ENCODE assay signal across 9 cellular contexts in genomic region chr18:59904051-59904601, GRCh38. TPM values are rescaled to one million over a fixed set of nuclear protein-coding genes. Genes with fewer than 3 reads are reported as not detected.
DNase-seq lines count a peak whose midpoint lies in the region; ATAC-seq, FAIRE-seq and TF ChIP-seq lines count a peak whose summit lies in the region.
"Had no signal": no experiment of that assay in that cellular context is flagged by ENCODE, and none has a peak within 500 bp of the region (broad histone marks: within the 10 kb centered on the region; RNA-seq: fewer than 3 reads in every experiment).

No MANE protein-coding gene starts in this region.

- H3K4me2 ChIP-seq in KMS-11 = 0 out of 2 replicates have a peak overlapping the region, but pooled peaks have one; percentile 95

- peaks cover 68% of the 10 kb centered on the region for H3K4me1 Mint-ChIP-seq in activated CD4-positive, alpha-beta T cell treated with anti-CD3 and anti-CD28 coated beads for 36 hours
- peaks cover 72% of the 10 kb centered on the region for H3K4me1 Mint-ChIP-seq in activated naive CD8-positive, alpha-beta T cell treated with anti-CD3 and anti-CD28 coated beads, Interleukin-2, amount 50 U/mL, for 24 hours

- POLR2A ChIA-PET in activated CD4-positive, alpha-beta T cell treated with anti-CD3 and anti-CD28 coated beads for 36 hours (lab: Charles Lee) = interaction anchor here (0.6 to 1.4 kb wide), 6 partner anchors 9 to 57 kb away, joined by 3 to 10 read pairs (median 4); no protein-coding TSS in a partner anchor

- H3K9me3 Mint-ChIP-seq in activated CD4-positive, alpha-beta T cell treated with anti-CD3 and anti-CD28 coated beads for 36 hours (ENCODE audit: low read depth) = no peaks in the 10 kb centered on the region
- no peaks in the 10 kb centered on the region for H3K9me3 Mint-ChIP-seq in activated naive CD8-positive, alpha-beta T cell treated with anti-CD3 and anti-CD28 coated beads, Interleukin-2, amount 50 U/mL, for 24 hours

- no peak overlapping the region for H3K4me3 ChIP-seq in KMS-11 (IDR thresholded peaks at IDR 0.05; ENCODE audit: insufficient read depth, low read depth, low read length)
- H3K4me3 ChIP-seq in pancreas = no peak overlapping the region

- intact Hi-C loops in activated CD4-positive, alpha-beta T cell treated with anti-CD3 and anti-CD28 coated beads for 36 hours (cut with DNase I, micrococcal nuclease) = loop anchor here (5.0 to 10.0 kb wide), 2 partner anchors 767 to 1229 kb away; partner anchors contain the start of genes MALT1 (in 1 of the 2) and SEC11C (in 1 of the 2)
- intact Hi-C loops in pancreas (cut with DNase I) = no loop called here

- no peak overlapping the region for H2AFZ ChIP-seq in KMS-11 (ENCODE audit: low read depth)

- peaks cover 4% of the 10 kb centered on the region; the same call in 1 of the 2 replicates for H4K20me1 ChIP-seq in KMS-11 (ENCODE audit: insufficient read depth)

- TF ChIP-seq CTCF in KMS-11 (conservative IDR thresholded peaks at IDR 0.05; ENCODE audit: low read depth, low read length) (no peak), pancreas (IDR thresholded peaks at IDR 0.05) (no peak)

- H3K27me3 Mint-ChIP-seq in activated CD4-positive, alpha-beta T cell treated with anti-CD3 and anti-CD28 coated beads for 36 hours = no peaks in the 10 kb centered on the region
- no peaks in the 10 kb centered on the region for H3K27me3 Mint-ChIP-seq in activated naive CD8-positive, alpha-beta T cell treated with anti-CD3 and anti-CD28 coated beads, Interleukin-2, amount 50 U/mL, for 24 hours

- 67 to 70% methylated on average over 1 of the region's 1 CpG for WGBS in pancreas, 2 donors

- no peak for DNase-seq in activated CD4-positive, alpha-beta T cell treated with anti-CD3 and anti-CD28 coated beads for 36 hours
- DNase-seq in activated CD4-positive, alpha-beta T cell treated with anti-CD3 and anti-CD28 coated beads for 1 hour = no peak
- no peak for DNase-seq in activated naive CD8-positive, alpha-beta T cell treated with anti-CD3 and anti-CD28 coated beads, Interleukin-2, amount 50 U/mL, for 24 hours
- no peak for DNase-seq in pancreas
- DNase-seq in stimulated activated CD4-positive, alpha-beta T cell treated with anti-CD3 and anti-CD28 coated beads, Interleukin-12 subunit alpha, Interleukin-12 subunit beta, amount 100 ng/mL, for 4 hours = no peak
- DNase-seq in DMS53 (lab: John Stamatoyannopoulos, UW) = no peak
- DNase-seq: NCI-H187 had no signal

- peaks cover 30% of the 10 kb centered on the region for H3K79me2 ChIP-seq in KMS-11 (ENCODE audit: insufficient read depth, low read depth)

- H3K36me3 ChIP-seq in KMS-11 (ENCODE audit: insufficient read depth) (peaks cover 3% of the 10 kb centered on the region; the same call in 1 of the 2 replicates), pancreas (no peaks in the 10 kb centered on the region)

- H3K9me3 ChIP-seq in pancreas = no peaks in the 10 kb centered on the region

- peaks cover 46% of the 10 kb centered on the region for H3K36me3 Mint-ChIP-seq in activated CD4-positive, alpha-beta T cell treated with anti-CD3 and anti-CD28 coated beads for 36 hours (ENCODE audit: low read depth)
- H3K36me3 Mint-ChIP-seq in activated naive CD8-positive, alpha-beta T cell treated with anti-CD3 and anti-CD28 coated beads, Interleukin-2, amount 50 U/mL, for 24 hours (ENCODE audit: low read depth) = peaks cover 45% of the 10 kb centered on the region

- H3K27ac ChIP-seq in KMS-11 (no peak overlapping the region), pancreas (no peak overlapping the region)

- peak overlapping the region; percentile 92 for H3K27ac Mint-ChIP-seq in activated CD4-positive, alpha-beta T cell treated with anti-CD3 and anti-CD28 coated beads for 36 hours
- H3K27ac Mint-ChIP-seq in activated naive CD8-positive, alpha-beta T cell treated with anti-CD3 and anti-CD28 coated beads, Interleukin-2, amount 50 U/mL, for 24 hours = peak overlapping the region; percentile 67

- no peaks in the 10 kb centered on the region for H3K27me3 ChIP-seq in KMS-11 (ENCODE audit: insufficient read depth, low read depth)
- peaks cover 0 to 20% (median 2%) of the 10 kb centered on the region in 4 donors for H3K27me3 ChIP-seq in pancreas

- CTCF ChIA-PET in activated CD4-positive, alpha-beta T cell treated with anti-CD3 and anti-CD28 coated beads for 36 hours (lab: Charles Lee) = interaction anchor here (0.6 to 0.9 kb wide), 3 partner anchors 15 to 575 kb away, joined by 3 read pairs; no protein-coding TSS in a partner anchor

- H3K9ac ChIP-seq in KMS-11 = no peak overlapping the region

- ATAC-seq in activated CD4-positive, alpha-beta T cell treated with anti-CD3 and anti-CD28 coated beads for 36 hours = no peak
- ATAC-seq in activated naive CD8-positive, alpha-beta T cell treated with anti-CD3 and anti-CD28 coated beads, Interleukin-2, amount 50 U/mL, for 24 hours = no peak
- ATAC-seq in pancreas (no peak), HG02798 (IDR thresholded peaks at IDR 0.05; ENCODE audit: poor library complexity, unreplicated experiment) (no peak)

- H3K4me1 ChIP-seq in KMS-11 (ENCODE audit: low read depth, poor library complexity, severe bottlenecking) (peaks cover 58% of the 10 kb centered on the region), pancreas (no peaks in the 10 kb centered on the region)

- peak overlapping the region; percentile 50 for H3K4me3 Mint-ChIP-seq in activated CD4-positive, alpha-beta T cell treated with anti-CD3 and anti-CD28 coated beads for 36 hours
- H3K4me3 Mint-ChIP-seq in activated naive CD8-positive, alpha-beta T cell treated with anti-CD3 and anti-CD28 coated beads, Interleukin-2, amount 50 U/mL, for 24 hours = peak overlapping the region; percentile 73

- peak; percentile 9 for FAIRE-seq in pancreas (lab: Jason Lieb, UNC)

RNA-seq across cellular contexts. Expression of gene PMAIP1, which starts 4.3 kb away (rescaled TPM):
- 10 to 100 TPM; 58.7 to 97.2 TPM for total RNA-seq in activated CD4-positive, alpha-beta T cell treated with anti-CD3 and anti-CD28 coated beads for 36 hours
- 1 to 10 TPM in 3 of 6 donors, under 1 TPM in 3; 0.16 to 2.4 (median 1.1) TPM for total RNA-seq in pancreas
- polyA plus RNA-seq in pancreas = under 1 TPM; 0.28 to 0.87 TPM

Comparison
In these comparisons a context has a peak if more than half of its experiments do, and no peak if none do; other contexts are left out.
1. RNA of gene PMAIP1, which starts 4.3 kb away (total RNA-seq): 58.7 to 97.2 TPM in activated CD4-positive, alpha-beta T cell treated with anti-CD3 and anti-CD28 coated beads for 36 hours; 0.16 to 2.4 TPM in pancreas; every median in the first group is over 10 times any median in the second.
2. intact Hi-C loops: an anchor here in activated CD4-positive, alpha-beta T cell treated with anti-CD3 and anti-CD28 coated beads for 36 hours (5.0 to 10.0 kb wide); none called in pancreas.